ENCODE assay signal across 29 cellular contexts in genomic region chr4:105240037-105240436, GRCh38.
"Had no signal": no experiment of that assay in that cellular context is flagged by ENCODE, and none has a peak within 500 bp of the region (broad histone marks: within the 10 kb centered on the region; RNA-seq: fewer than 3 reads in every experiment).

No MANE protein-coding gene starts in this region.

- H3K4me1 ChIP-seq: neural progenitor cell, parathyroid adenoma, psoas muscle, testis, upper lobe of right lung, uterus had no signal

- H3K27me3 Mint-ChIP-seq: naive thymus-derived CD4-positive, alpha-beta T cell; progenitor cell of endocrine pancreas; stimulated activated memory B cell treated with anti-CD40 and anti-IgM and Interleukin-4, amounts not matched to agents 10 μg/mL and 1 μg/mL and 100 μg/mL, for 72 hours; stimulated activated naive CD8-positive, alpha-beta T cell treated with anti-CD3 and anti-CD28 coated beads, Interleukin-15, amount 100 ng/mL, for 72 hours; type B pancreatic cell had no signal

- H3K9me3 ChIP-seq: ovary, psoas muscle, spleen, testis, tibial artery, transverse colon, upper lobe of right lung, uterus had no signal

- H3K27ac ChIP-seq: neural progenitor cell, ovary, parathyroid adenoma, psoas muscle, skin epidermis, spleen, testis, tibial artery, transverse colon, upper lobe of right lung, uterus had no signal

- H3K4me3 Mint-ChIP-seq: naive thymus-derived CD4-positive, alpha-beta T cell; nephron; neural progenitor cell; stimulated activated memory B cell treated with anti-CD40 and anti-IgM and Interleukin-4, amounts not matched to agents 10 μg/mL and 1 μg/mL and 100 μg/mL, for 72 hours; stimulated activated naive CD8-positive, alpha-beta T cell treated with anti-CD3 and anti-CD28 coated beads, Interleukin-15, amount 100 ng/mL, for 72 hours; type B pancreatic cell had no signal

- H3K36me3 ChIP-seq: neural progenitor cell, ovary, transverse colon, uterus had no signal

- H3K27me3 ChIP-seq: neural progenitor cell, ovary, spleen, testis, tibial artery, transverse colon, upper lobe of right lung, uterus had no signal

- DNase-seq: naive thymus-derived CD4-positive, alpha-beta T cell; occipital lobe; ovary; posterior cingulate gyrus; psoas muscle; right cardiac atrium; spleen; stimulated activated CD4-positive, alpha-beta T cell treated with anti-CD3 and anti-CD28 coated beads, Interleukin-12 subunit alpha, Interleukin-12 subunit beta, amount 100 ng/mL, for 4 hours; stimulated activated CD4-positive, alpha-beta T cell treated with anti-CD3 and anti-CD28 coated beads, Interleukin-1b, Interleukin-23, amount 100 ng/mL, for 48 hours; stimulated activated CD4-positive, alpha-beta T cell treated with anti-CD3 and anti-CD28 coated beads, Interleukin-4, amount 100 ng/mL, for 1 hour; stimulated activated CD4-positive, alpha-beta T cell treated with anti-CD3 and anti-CD28 coated beads, Interleukin-4, amount 100 ng/mL, for 4 hours; stimulated activated CD8-positive, alpha-beta memory T cell treated with anti-CD3 and anti-CD28 coated beads, Interleukin-4, amount 100 ng/mL, for 48 hours; stimulated activated naive CD4-positive, alpha-beta T cell; stimulated activated naive CD8-positive, alpha-beta T cell treated with anti-CD3 and anti-CD28 coated beads, Interleukin-15, amount 100 ng/mL, for 72 hours; stimulated activated naive CD8-positive, alpha-beta T cell treated with anti-CD3 and anti-CD28 coated beads, Interleukin-15, Interleukin-2, amounts not matched to agents 100 U/mL and 50 U/mL, for 24 hours; testis; tibial artery; transverse colon; upper lobe of right lung; uterus had no signal

- H3K27ac Mint-ChIP-seq: nephron; neural progenitor cell; progenitor cell of endocrine pancreas; stimulated activated memory B cell treated with anti-CD40 and anti-IgM and Interleukin-4, amounts not matched to agents 10 μg/mL and 1 μg/mL and 100 μg/mL, for 72 hours; type B pancreatic cell had no signal

- H3K4me3 ChIP-seq: neural progenitor cell, ovary, psoas muscle, skin epidermis, smooth muscle cell, spleen, testis, tibial artery, transverse colon, upper lobe of right lung, uterus had no signal

- H3K4me1 Mint-ChIP-seq: neural progenitor cell had no signal

- H3K9me3 Mint-ChIP-seq: naive thymus-derived CD4-positive, alpha-beta T cell; neural progenitor cell; stimulated activated memory B cell treated with anti-CD40 and anti-IgM and Interleukin-4, amounts not matched to agents 10 μg/mL and 1 μg/mL and 100 μg/mL, for 72 hours; stimulated activated naive CD8-positive, alpha-beta T cell treated with anti-CD3 and anti-CD28 coated beads, Interleukin-15, amount 100 ng/mL, for 72 hours; type B pancreatic cell had no signal

- ATAC-seq: naive thymus-derived CD4-positive, alpha-beta T cell; psoas muscle; right cardiac atrium; sciatic nerve; stimulated activated memory B cell treated with anti-CD40 and anti-IgM and Interleukin-4, amounts not matched to agents 10 μg/mL and 1 μg/mL and 100 μg/mL, for 72 hours; stimulated activated naive CD8-positive, alpha-beta T cell treated with anti-CD3 and anti-CD28 coated beads, Interleukin-15, amount 100 ng/mL, for 72 hours; stimulated activated naive CD8-positive, alpha-beta T cell treated with anti-CD3 and anti-CD28 coated beads, Interleukin-15, Interleukin-2, amounts not matched to agents 100 U/mL and 50 U/mL, for 24 hours; upper lobe of right lung had no signal
